Comparison of ENCODE assay signal across 2 cellular contexts in the genomic region with DNA sequence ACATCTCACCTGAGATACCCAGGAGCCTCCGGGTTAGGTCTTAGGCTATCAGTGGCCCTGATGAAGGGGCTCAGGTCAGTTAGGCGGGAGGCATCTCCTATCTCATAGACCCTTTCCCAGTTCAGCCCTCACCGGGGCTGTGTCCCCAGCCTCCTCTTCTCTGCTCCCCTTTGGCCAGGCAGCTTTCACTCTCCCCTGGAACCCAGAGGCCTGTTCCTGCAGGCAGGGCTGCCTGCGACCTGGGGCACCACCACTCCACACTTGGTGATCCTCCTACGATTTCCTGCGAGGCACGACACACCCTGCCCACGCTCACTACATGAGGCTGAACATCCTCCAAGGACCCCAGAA.
TF ChIP-seq lines count a peak whose summit lies in the region.

No MANE protein-coding gene starts in this region.

TF ChIP-seq in IMR-90, 13 proteins besides CTCF, POLR2A, EP300 and RAD21:
- TF ChIP-seq NFE2L2 (IDR thresholded peaks at IDR 0.05; ENCODE audit: low read depth, low read length) (no peak), RCOR1 (IDR thresholded peaks at IDR 0.05; ENCODE audit: insufficient replicate concordance, low read length) (no peak), BHLHE40 (IDR thresholded peaks at IDR 0.05; ENCODE audit: low read depth, low read length) (no peak), RFX5 (IDR thresholded peaks at IDR 0.05; ENCODE audit: low read depth, low read length) (no peak), SMC3 (IDR thresholded peaks at IDR 0.05; ENCODE audit: low read depth, low read length) (no peak), CEBPB (IDR thresholded peaks at IDR 0.05; ENCODE audit: low read depth, low read length) (no peak), CHD1 (IDR thresholded peaks at IDR 0.05; ENCODE audit: low read depth, low read length) (no peak), USF2 (IDR thresholded peaks at IDR 0.05; ENCODE audit: low read depth, low read length) (no peak), MAZ (IDR thresholded peaks at IDR 0.05; ENCODE audit: borderline replicate concordance, low read depth, low read length) (no peak), MXI1 (IDR thresholded peaks at IDR 0.05; ENCODE audit: borderline replicate concordance, low read depth, low read length) (no peak), FOS (IDR thresholded peaks at IDR 0.05; ENCODE audit: low read depth, low read length) (no peak), MAFK (IDR thresholded peaks at IDR 0.05; ENCODE audit: low read depth, low read length) (no peak)
- TF ChIP-seq, protein P1, sequence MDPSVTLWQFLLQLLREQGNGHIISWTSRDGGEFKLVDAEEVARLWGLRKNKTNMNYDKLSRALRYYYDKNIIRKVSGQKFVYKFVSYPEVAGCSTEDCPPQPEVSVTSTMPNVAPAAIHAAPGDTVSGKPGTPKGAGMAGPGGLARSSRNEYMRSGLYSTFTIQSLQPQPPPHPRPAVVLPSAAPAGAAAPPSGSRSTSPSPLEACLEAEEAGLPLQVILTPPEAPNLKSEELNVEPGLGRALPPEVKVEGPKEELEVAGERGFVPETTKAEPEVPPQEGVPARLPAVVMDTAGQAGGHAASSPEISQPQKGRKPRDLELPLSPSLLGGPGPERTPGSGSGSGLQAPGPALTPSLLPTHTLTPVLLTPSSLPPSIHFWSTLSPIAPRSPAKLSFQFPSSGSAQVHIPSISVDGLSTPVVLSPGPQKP (IDR thresholded peaks at IDR 0.05; ENCODE audit: borderline replicate concordance, low read depth, low read length) = no peak

TF ChIP-seq in HEK293T, 16 proteins besides CTCF, POLR2A, EP300 and RAD21 (continued from another document):
- no peak for TF ChIP-seq FOXA1 (IDR thresholded peaks at IDR 0.05)
- TF ChIP-seq LEF1 (IDR thresholded peaks at IDR 0.05; ENCODE audit: borderline replicate concordance) = no peak
- TF ChIP-seq SUZ12 (IDR thresholded peaks at IDR 0.05) = no peak
- TF ChIP-seq ELF4 (IDR thresholded peaks at IDR 0.05) = no peak
- TF ChIP-seq BHLHE40 (IDR thresholded peaks at IDR 0.05; ENCODE audit: borderline replicate concordance) = no peak
- TF ChIP-seq FOXK2 (IDR thresholded peaks at IDR 0.05) = no peak
- no peak for TF ChIP-seq TARDBP (IDR thresholded peaks at IDR 0.05)
- no peak for TF ChIP-seq FOXM1 (IDR thresholded peaks at IDR 0.05; ENCODE audit: borderline replicate concordance)
- no peak for TF ChIP-seq HDGF (IDR thresholded peaks at IDR 0.05; ENCODE audit: borderline replicate concordance)
- no peak for TF ChIP-seq SP1 (IDR thresholded peaks at IDR 0.05)
- TF ChIP-seq ZNF384 (IDR thresholded peaks at IDR 0.05) = no peak
